ENCODE assay signal across 13 cellular contexts in the genomic region with DNA sequence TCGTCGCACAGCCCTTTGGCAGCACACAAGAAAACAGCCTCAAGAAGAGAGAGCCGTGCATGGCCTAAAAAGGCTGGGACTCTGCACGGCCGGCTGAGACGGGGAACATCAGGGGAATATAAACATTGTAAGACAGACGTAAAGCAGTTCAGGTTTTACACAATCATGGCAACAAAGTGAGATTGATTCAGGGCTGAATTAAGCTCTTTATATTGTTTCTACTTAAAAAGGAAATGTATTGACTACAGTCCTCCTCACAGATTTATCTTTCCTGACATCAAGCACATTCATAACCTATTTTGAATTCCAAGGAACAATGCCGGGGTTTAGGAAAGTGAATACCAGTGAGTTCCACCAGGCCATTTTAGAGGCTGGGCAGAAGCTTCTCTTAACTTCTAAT. TPM values are rescaled to one million over a fixed set of nuclear protein-coding genes. Genes with fewer than 3 reads are reported as not detected.
DNase-seq lines count a peak whose midpoint lies in the region; ATAC-seq and TF ChIP-seq lines count a peak whose summit lies in the region.
"Had no signal": no experiment of that assay in that cellular context is flagged by ENCODE, and none has a peak within 500 bp of the region (broad histone marks: within the 10 kb centered on the region; RNA-seq: fewer than 3 reads in every experiment).

No MANE protein-coding gene starts in this region.

- peaks cover 51% of the 10 kb centered on the region for H3K4me1 Mint-ChIP-seq in progenitor cell of endocrine pancreas (ENCODE audit: low read depth)
- no peaks in the 10 kb centered on the region for H3K4me1 Mint-ChIP-seq in activated naive CD4-positive, alpha-beta T cell treated with anti-CD3 and anti-CD28 coated beads, Interleukin-2, amount 10 ng/mL, durations not matched to agents 7 days and 5 days
- H3K4me1 Mint-ChIP-seq: CD4-positive, CD25-positive, alpha-beta regulatory T cell had no signal

- H3K4me3 ChIP-seq in hepatocyte, result no peak overlapping the region
- no peak overlapping the region for H3K4me3 ChIP-seq in vagina

- H2AFZ ChIP-seq in hepatocyte, result no peak overlapping the region

- H3K9me3 Mint-ChIP-seq in progenitor cell of endocrine pancreas (ENCODE audit: low read depth), result no peaks in the 10 kb centered on the region
- no peaks in the 10 kb centered on the region for H3K9me3 Mint-ChIP-seq in activated naive CD4-positive, alpha-beta T cell treated with anti-CD3 and anti-CD28 coated beads, Interleukin-2, amount 10 ng/mL, durations not matched to agents 7 days and 5 days

- H3K4me3 Mint-ChIP-seq in progenitor cell of endocrine pancreas (ENCODE audit: low read depth), result no peak overlapping the region
- H3K4me3 Mint-ChIP-seq in activated naive CD4-positive, alpha-beta T cell treated with anti-CD3 and anti-CD28 coated beads, Interleukin-2, amount 10 ng/mL, durations not matched to agents 7 days and 5 days, result no peak overlapping the region
- H3K4me3 Mint-ChIP-seq: CD4-positive, CD25-positive, alpha-beta regulatory T cell had no signal

- H4K20me1 ChIP-seq in hepatocyte (ENCODE audit: insufficient read depth, poor library complexity, severe bottlenecking), result no peaks in the 10 kb centered on the region

- no peaks in the 10 kb centered on the region for H3K9me2 ChIP-seq in hepatocyte (replicated peaks; ENCODE audit: insufficient read depth)

- H3K4me1 ChIP-seq in hepatocyte (ENCODE audit: insufficient read depth), result peaks cover 43% of the 10 kb centered on the region
- H3K4me1 ChIP-seq in vagina, result peaks cover 33% of the 10 kb centered on the region

- H3K27ac Mint-ChIP-seq in progenitor cell of endocrine pancreas, result peak overlapping the region; percentile 12
- no peak overlapping the region for H3K27ac Mint-ChIP-seq in activated naive CD4-positive, alpha-beta T cell treated with anti-CD3 and anti-CD28 coated beads, Interleukin-2, amount 10 ng/mL, durations not matched to agents 7 days and 5 days
- H3K27ac Mint-ChIP-seq: CD4-positive, CD25-positive, alpha-beta regulatory T cell had no signal

- H3K9me3 ChIP-seq in hepatocyte (ENCODE audit: low read depth) (no peaks in the 10 kb centered on the region), vagina (no peaks in the 10 kb centered on the region)

- no peaks in the 10 kb centered on the region for H3K36me3 ChIP-seq in hepatocyte (replicated peaks; ENCODE audit: insufficient read depth, low read depth)
- no peaks in the 10 kb centered on the region for H3K36me3 ChIP-seq in vagina

- TF ChIP-seq CTCF in hepatocyte (IDR thresholded peaks at IDR 0.05; ENCODE audit: poor library complexity) (no peak), progenitor cell of endocrine pancreas (IDR thresholded peaks at IDR 0.05; ENCODE audit: unreplicated experiment) (no peak), vagina (IDR thresholded peaks at IDR 0.05) (no peak)

- H3K27me3 ChIP-seq in hepatocyte (no peaks in the 10 kb centered on the region), vagina (no peaks in the 10 kb centered on the region)

- H3K27ac ChIP-seq in hepatocyte, result peak overlapping the region; percentile 55
- peak overlapping the region; percentile 76 for H3K27ac ChIP-seq in vagina

- H3K36me3 Mint-ChIP-seq in progenitor cell of endocrine pancreas (ENCODE audit: insufficient read depth), result no peaks in the 10 kb centered on the region
- no peaks in the 10 kb centered on the region for H3K36me3 Mint-ChIP-seq in activated naive CD4-positive, alpha-beta T cell treated with anti-CD3 and anti-CD28 coated beads, Interleukin-2, amount 10 ng/mL, durations not matched to agents 7 days and 5 days
- H3K36me3 Mint-ChIP-seq: CD4-positive, CD25-positive, alpha-beta regulatory T cell had no signal

- intact Hi-C loops in Right ventricle myocardium superior (cut with DNase I) (no loop called here), cardiac septum (cut with DNase I) (no loop called here), vagina (cut with DNase I) (no loop called here)

- ATAC-seq in Right ventricle myocardium superior (ENCODE audit: poor library complexity), result peak; percentile 13
- ATAC-seq in HG02571 (IDR thresholded peaks at IDR 0.05; ENCODE audit: unreplicated experiment), result no peak

- CTCF ChIA-PET in activated naive CD4-positive, alpha-beta T cell treated with anti-CD3 and anti-CD28 coated beads, Interleukin-2, amount 10 ng/mL, durations not matched to agents 7 days and 5 days (lab: Charles Lee), result interaction anchor here (0.9 kb wide), 1 partner anchor 106 kb away, joined by 3 read pairs; no protein-coding TSS in a partner anchor

- H3K79me2 ChIP-seq in hepatocyte, result peaks cover 80% of the 10 kb centered on the region

- 37% methylated on average over 8 of the region's 8 CpGs for WGBS in hepatocyte (ENCODE audit: low lambda C conversion rate, missing lambda C conversion rate)

- DNase-seq in Right ventricle myocardium superior (no peak), cardiac septum (ENCODE audit: low spot score) (no peak), hepatocyte (ENCODE audit: low spot score) (peak; percentile 41), progenitor cell of endocrine pancreas (ENCODE audit: low spot score, unreplicated experiment) (no peak), vagina (ENCODE audit: extremely low spot score in 2 of 2) (no peak), NCI-H1694 treated with DMSO at 0.1 percent for 48 hours (lab: John Stamatoyannopoulos, UW) (no peak)
- no peak for DNase-seq in activated naive CD4-positive, alpha-beta T cell treated with anti-CD3 and anti-CD28 coated beads, Interleukin-2, amount 10 ng/mL, durations not matched to agents 7 days and 5 days
- DNase-seq: activated CD4-positive, alpha-beta T cell treated with anti-CD3 and anti-CD28 coated beads, Interleukin-2, amount 50 U/mL, for 4 hours; anterior cingulate cortex; CD4-positive, CD25-positive, alpha-beta regulatory T cell; NCI-H82; T-helper 9 cell had no signal

- TF ChIP-seq POLR2A in vagina (IDR thresholded peaks at IDR 0.05), result no peak

- H3K4me2 ChIP-seq in hepatocyte, result peak overlapping the region; percentile 24

- H3K27me3 Mint-ChIP-seq in progenitor cell of endocrine pancreas, result no peaks in the 10 kb centered on the region
- peaks cover 4% of the 10 kb centered on the region for H3K27me3 Mint-ChIP-seq in activated naive CD4-positive, alpha-beta T cell treated with anti-CD3 and anti-CD28 coated beads, Interleukin-2, amount 10 ng/mL, durations not matched to agents 7 days and 5 days

RNA-seq across cellular contexts. Expression of a gene that starts 25.2 kb away (rescaled TPM):
- total RNA-seq in Right ventricle myocardium superior (697 TPM), cardiac septum (1,045 TPM), hepatocyte (33.1 and 40.2 TPM in 2 replicates), progenitor cell of endocrine pancreas (25.2 and 30.7 TPM in 2 replicates), vagina (116 TPM)
- 17.0 and 18.2 TPM in 2 replicates for polyA plus RNA-seq in hepatocyte
